20 cellular contexts compared by ENCODE assay signal in the genomic region with DNA sequence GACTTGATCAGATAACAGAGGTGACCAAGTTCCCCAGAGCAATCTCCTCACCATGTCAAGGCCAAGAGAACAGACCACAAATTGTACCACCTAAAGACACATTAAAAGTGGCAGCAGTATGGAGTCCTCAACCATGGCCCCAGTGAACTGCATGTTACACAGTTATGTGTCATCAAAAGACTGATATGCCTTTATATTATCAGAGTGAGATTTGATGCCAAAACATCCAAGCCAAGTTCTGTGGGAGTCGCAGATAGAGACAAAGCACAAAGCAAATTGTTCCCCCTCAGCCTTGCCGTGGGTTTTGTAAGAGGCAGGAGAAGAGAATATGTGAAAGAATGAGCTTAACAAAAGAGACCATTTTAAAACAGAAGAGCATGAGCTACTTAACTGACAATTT.
"Had no signal": no experiment of that assay in that cellular context is flagged by ENCODE, and none has a peak within 500 bp of the region (broad histone marks: within the 10 kb centered on the region; RNA-seq: fewer than 3 reads in every experiment).

No MANE protein-coding gene starts in this region.

- H3K36me3 Mint-ChIP-seq: natural killer cell treated with Interleukin-12 subunit alpha and Interleukin-12 subunit beta and Interleukin-15 and Interleukin-18, amount 100 ng/mL, for 72 hours had no signal

- H3K27me3 ChIP-seq: gastroesophageal sphincter, left lung, right lobe of liver, spleen, tibial nerve, upper lobe of right lung, vagina had no signal

- H3K36me3 ChIP-seq: gastroesophageal sphincter, left lung, right lobe of liver, spleen, tibial nerve, upper lobe of right lung, vagina had no signal

- H3K27ac ChIP-seq: gastroesophageal sphincter, left lung, psoas muscle, right lobe of liver, spleen, tibial nerve, upper lobe of right lung, vagina had no signal

- H3K4me1 ChIP-seq: gastroesophageal sphincter, psoas muscle, tibial nerve, upper lobe of right lung, vagina had no signal

- H3K9me3 Mint-ChIP-seq: natural killer cell treated with Interleukin-12 subunit alpha and Interleukin-12 subunit beta and Interleukin-15 and Interleukin-18, amount 100 ng/mL, for 72 hours had no signal

- H3K9me3 ChIP-seq: gastroesophageal sphincter, left lung, psoas muscle, right lobe of liver, spleen, upper lobe of right lung, vagina had no signal

- DNase-seq: effector memory CD4-positive, alpha-beta T cell; foreskin fibroblast; glutamatergic neuron; islet precursor cell; left lung; mesenchymal stem cell; midbrain; occipital lobe; psoas muscle; retina; right lobe of liver; spleen; stimulated activated naive CD4-positive, alpha-beta T cell treated with Interleukin-2 at 50 U/mL for 16 hours; upper lobe of right lung had no signal

- H3K4me3 ChIP-seq: gastroesophageal sphincter, left lung, lung, psoas muscle, right lobe of liver, spleen, tibial nerve, upper lobe of right lung, vagina had no signal

- ATAC-seq: esophagus mucosa; gastroesophageal sphincter; natural killer cell treated with Interleukin-12 subunit alpha and Interleukin-12 subunit beta and Interleukin-15 and Interleukin-18, amount 100 ng/mL, for 72 hours; psoas muscle had no signal

- H3K4me3 Mint-ChIP-seq: natural killer cell treated with Interleukin-12 subunit alpha and Interleukin-12 subunit beta and Interleukin-15 and Interleukin-18, amount 100 ng/mL, for 72 hours had no signal

- H3K27ac Mint-ChIP-seq: natural killer cell treated with Interleukin-12 subunit alpha and Interleukin-12 subunit beta and Interleukin-15 and Interleukin-18, amount 100 ng/mL, for 72 hours had no signal
